In the genomic region with DNA sequence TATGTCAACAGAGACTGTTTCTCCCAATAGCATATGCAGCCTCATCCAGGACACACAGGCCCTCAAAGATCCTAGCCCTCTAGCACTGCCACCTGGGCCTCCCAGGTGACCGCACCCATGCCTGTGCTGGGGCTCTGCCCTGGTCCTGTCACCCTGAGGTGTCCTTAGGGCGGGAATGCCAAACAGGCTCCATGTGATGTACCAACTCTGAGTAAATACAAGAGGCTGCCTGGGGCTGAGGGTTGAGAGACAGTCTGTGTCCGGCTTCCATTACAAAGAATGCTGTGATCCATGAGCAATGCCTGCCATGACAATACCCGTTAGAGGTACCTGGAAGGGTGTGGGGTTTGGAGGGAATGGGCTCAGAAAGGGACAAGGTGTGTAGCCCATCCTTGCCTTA, we compare ENCODE assay signal across 17 cellular contexts.
A peak's percentile ranks its signal among the peaks of the same experiment; 100 is the strongest.
DNase-seq lines count a peak whose midpoint lies in the region; ATAC-seq, FAIRE-seq and TF ChIP-seq lines count a peak whose summit lies in the region.
"Had no signal": no experiment of that assay in that cellular context is flagged by ENCODE, and none has a peak within 500 bp of the region (broad histone marks: within the 10 kb centered on the region; RNA-seq: fewer than 3 reads in every experiment).

No MANE protein-coding gene starts in this region.

- no peak overlapping the region for H3K9ac ChIP-seq in H1 (replicated peaks in 1 of 4; ENCODE audit: extremely low read depth in 1 of 4, low read depth in 3 of 4, low read length in 3 of 4)
- H3K9ac ChIP-seq: BLaER1 treated with 17β-estradiol and CSF1 and Interleukin-3, amounts not matched to agents 10 nM and 100 nM had no signal

- H3K9me3 Mint-ChIP-seq in CD14-positive monocyte = peaks cover 0 to 1% (median 0%) of the 10 kb centered on the region in 7 donors
- H3K9me3 Mint-ChIP-seq: IgD-negative memory B cell had no signal

- no peak overlapping the region for H3K23ac ChIP-seq in H1 (ENCODE audit: insufficient read length)

- no peak for FAIRE-seq in H1 (lab: Jason Lieb, UNC)
- FAIRE-seq: RCC 7860 had no signal

- no peak overlapping the region for H3K4me3 ChIP-seq in H1 (ENCODE audit: extremely low read depth in 1 of 4, insufficient read depth in 2 of 4, low read depth in 3 of 4, low read length in 4 of 4)
- H3K4me3 ChIP-seq: BLaER1 treated with 17β-estradiol and CSF1 and Interleukin-3, amounts not matched to agents 10 nM and 100 nM had no signal

- H3K27ac Mint-ChIP-seq in CD14-positive monocyte = no peak overlapping the region
- H3K27ac Mint-ChIP-seq: IgD-negative memory B cell had no signal

- no peak overlapping the region for H3K56ac ChIP-seq in H1 (replicated peaks; ENCODE audit: insufficient read length, low read depth, low read length)

- H3K4me1 Mint-ChIP-seq in CD14-positive monocyte = peaks cover 28% of the 10 kb centered on the region

- no peak overlapping the region; the same call in 1 of the 2 replicates for H3K27ac ChIP-seq in 22Rv1
- H3K27ac ChIP-seq in H1 (ENCODE audit: low read depth, low read length) = no peak overlapping the region
- H3K27ac ChIP-seq: BLaER1 treated with 17β-estradiol and CSF1 and Interleukin-3, amounts not matched to agents 10 nM and 100 nM had no signal

- no peaks in the 10 kb centered on the region for H3K36me3 ChIP-seq in H1 (ENCODE audit: control insufficient read depth in 2 of 4, insufficient read depth in 4 of 4, low read length in 3 of 4)
- H3K36me3 ChIP-seq: BLaER1 treated with 17β-estradiol and CSF1 and Interleukin-3, amounts not matched to agents 10 nM and 100 nM had no signal

- H3K14ac ChIP-seq in H1 (ENCODE audit: insufficient read length) = no peak overlapping the region

- no peak overlapping the region for H2BK20ac ChIP-seq in H1 (ENCODE audit: low read length)

- no peaks in the 10 kb centered on the region for H3K79me2 ChIP-seq in H1 (ENCODE audit: control insufficient read depth in 1 of 2, insufficient read depth in 2 of 2, low read length in 2 of 2)

- H2BK15ac ChIP-seq in H1 (ENCODE audit: low read length) = no peak overlapping the region

- WGBS in H1 (ENCODE audit: extremely low coverage in 1 of 2, insufficient coverage in 1 of 2, insufficient read length in 1 of 2, insufficient replicate concordance in 2 of 2, low coverage in 1 of 2, low lambda C conversion rate in 2 of 2, missing lambda C conversion rate in 1 of 2), 2 experiments = 94% methylated on average over 4 of the region's 4 CpGs; no CpG with 5 or more reads in 1 of the 2 experiments

- no peak overlapping the region for H4K8ac ChIP-seq in H1 (ENCODE audit: extremely low read depth, insufficient read depth, low read length)

- no peak overlapping the region for H3K4ac ChIP-seq in H1 (replicated peaks; ENCODE audit: insufficient read length, low read depth, low read length)

- no peak for ATAC-seq in GM18870 (IDR thresholded peaks at IDR 0.05; ENCODE audit: unreplicated experiment)

- POLR2A ChIA-PET in H1 (lab: Charles Lee; ENCODE audit: partially characterized antibody) = no interaction called here

- 0 out of 2 replicates have a peak, but pooled peaks have one; percentile 5 for TF ChIP-seq CTCF in 22Rv1 (IDR thresholded peaks at IDR 0.05)
- no peak for TF ChIP-seq CTCF in H1 (IDR thresholded peaks at IDR 0.05; ENCODE audit: control extremely low read depth in 1 of 3, insufficient read depth in 1 of 3, low read depth in 1 of 3, low read length in 3 of 3)
- TF ChIP-seq CTCF in CD14-positive monocyte (IDR thresholded peaks at IDR 0.05) = no peak

- H2AK5ac ChIP-seq in H1 (ENCODE audit: low read depth, low read length) = no peak overlapping the region

- TF ChIP-seq EP300 in Ishikawa (IDR thresholded peaks at IDR 0.05; ENCODE audit: borderline replicate concordance) = no peak
- TF ChIP-seq EP300 in H1 (IDR thresholded peaks at IDR 0.05; ENCODE audit: borderline replicate concordance in 1 of 2, low read depth in 2 of 2, low read length in 2 of 2) = no peak

- no peak overlapping the region for H2BK12ac ChIP-seq in H1 (ENCODE audit: low read depth, low read length)

- TF ChIP-seq RAD21 in Ishikawa (IDR thresholded peaks at IDR 0.05; ENCODE audit: low read depth) (peak; percentile 13; the same call in 1 of the 2 replicates), H1 (IDR thresholded peaks at IDR 0.05 in 1 of 2, conservative IDR thresholded peaks at IDR 0.05 in 1 of 2; ENCODE audit: low read depth in 2 of 2, low read length in 2 of 2) (peak; percentile 14 to 36; a peak in 2 of 4 replicates)

- H3K79me1 ChIP-seq in H1 (ENCODE audit: low read depth, low read length) = no peaks in the 10 kb centered on the region

- H3K4me3 Mint-ChIP-seq in CD14-positive monocyte = no peak overlapping the region
- H3K4me3 Mint-ChIP-seq: IgD-negative memory B cell had no signal

- no peak overlapping the region for H4K5ac ChIP-seq in H1 (ENCODE audit: insufficient read length, low read depth, low read length)

- no peak overlapping the region for H2BK5ac ChIP-seq in H1 (ENCODE audit: low read depth, low read length)

- no peak overlapping the region for H2AFZ ChIP-seq in H1 (ENCODE audit: low read length)

- intact Hi-C loops in CD14-positive monocyte (cut with micrococcal nuclease) = no loop called here

- H3K36me3 Mint-ChIP-seq in CD14-positive monocyte = no peaks in the 10 kb centered on the region
- H3K36me3 Mint-ChIP-seq: IgD-negative memory B cell had no signal

- H2BK120ac ChIP-seq in H1 (replicated peaks; ENCODE audit: low read depth, low read length) = no peak overlapping the region

- no peaks in the 10 kb centered on the region for H3K9me3 ChIP-seq in H1 (ENCODE audit: insufficient read depth in 2 of 2, low read depth in 1 of 2, low read length in 1 of 2)
- H3K9me3 ChIP-seq: BLaER1 treated with 17β-estradiol and CSF1 and Interleukin-3, amounts not matched to agents 10 nM and 100 nM had no signal

- no peak overlapping the region for H3K4me2 ChIP-seq in H1 (ENCODE audit: insufficient read depth in 1 of 2, low read depth in 2 of 2, low read length in 2 of 2)

- DNase-seq in DMS153 (lab: John Stamatoyannopoulos, UW) = peak; percentile 10
- DNase-seq in DMS153 treated with DMSO at 0.1 percent for 48 hours (lab: John Stamatoyannopoulos, UW; ENCODE audit: unreplicated experiment) = no peak
- no peak for DNase-seq in H1 (ENCODE audit: low read depth in 1 of 2, low spot score in 2 of 2)
- DNase-seq in C1 segment of cervical spinal cord (lab: John Stamatoyannopoulos, UW) = no peak
- DNase-seq in CD14-positive monocyte (ENCODE audit: low spot score) = no peak
- DNase-seq: 8988T, HCEC 1CT, NCI-H1436, NCI-H2107, NCI-H345, SHP77 had no signal

- CTCF ChIA-PET in H1 (lab: Charles Lee; ENCODE audit: partially characterized antibody) = interaction anchor here (0.9 kb wide), 1 partner anchor 172 kb away, joined by 3 read pairs; no protein-coding TSS in a partner anchor

- H3K23me2 ChIP-seq in H1 (ENCODE audit: low read depth, low read length) = no peaks in the 10 kb centered on the region

- no peaks in the 10 kb centered on the region for H3K27me3 ChIP-seq in H1 (replicated peaks in 1 of 4; ENCODE audit: control insufficient read depth in 3 of 4, extremely low read depth in 1 of 4, insufficient read depth in 3 of 4, low read length in 3 of 4)
- H3K27me3 ChIP-seq: BLaER1 treated with 17β-estradiol and CSF1 and Interleukin-3, amounts not matched to agents 10 nM and 100 nM had no signal

- H3K27me3 Mint-ChIP-seq in CD14-positive monocyte (ENCODE audit: low read depth in 3 of 3) = peaks cover 0 to 3% (median 2%) of the 10 kb centered on the region in 3 donors
- H3K27me3 Mint-ChIP-seq: IgD-negative memory B cell had no signal

- H3K4me1 ChIP-seq in H1 (replicated peaks in 1 of 4; ENCODE audit: control insufficient read depth in 3 of 4, insufficient read depth in 4 of 4, low read length in 3 of 4) = no peaks in the 10 kb centered on the region

- H4K91ac ChIP-seq in H1 (replicated peaks; ENCODE audit: insufficient read length, low read length) = no peak overlapping the region

- no peaks in the 10 kb centered on the region for H4K20me1 ChIP-seq in H1 (replicated peaks in 1 of 2; ENCODE audit: control insufficient read depth in 1 of 2, insufficient read depth in 2 of 2, low read length in 2 of 2)
- H4K20me1 ChIP-seq: BLaER1 treated with 17β-estradiol and CSF1 and Interleukin-3, amounts not matched to agents 10 nM and 100 nM had no signal

- H3K18ac ChIP-seq in H1 (ENCODE audit: extremely low read depth, low read length) = no peak overlapping the region

- TF ChIP-seq POLR2A in H1 (IDR thresholded peaks at IDR 0.05; ENCODE audit: control extremely low read depth in 1 of 2, low read depth in 2 of 2, low read length in 2 of 2) = no peak

TF ChIP-seq in Ishikawa, 13 proteins besides CTCF, POLR2A, EP300 and RAD21 (continues in another document):
- TF ChIP-seq TAF1 (IDR thresholded peaks at IDR 0.05; ENCODE audit: low read depth) = no peak
- TF ChIP-seq, protein P1, sequence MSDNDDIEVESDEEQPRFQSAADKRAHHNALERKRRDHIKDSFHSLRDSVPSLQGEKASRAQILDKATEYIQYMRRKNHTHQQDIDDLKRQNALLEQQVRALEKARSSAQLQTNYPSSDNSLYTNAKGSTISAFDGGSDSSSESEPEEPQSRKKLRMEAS (IDR thresholded peaks at IDR 0.05) = no peak
- TF ChIP-seq YY1 (IDR thresholded peaks at IDR 0.05; ENCODE audit: low read depth) = no peak
- TF ChIP-seq ZBTB7A (IDR thresholded peaks at IDR 0.05; ENCODE audit: low read depth) = no peak
- TF ChIP-seq NFIC (IDR thresholded peaks at IDR 0.05) = no peak
- TF ChIP-seq EGR1 (IDR thresholded peaks at IDR 0.05) = no peak
- no peak for TF ChIP-seq CEBPB (IDR thresholded peaks at IDR 0.05)

TF ChIP-seq in H1, 55 proteins besides CTCF, POLR2A, EP300 and RAD21:
- TF ChIP-seq BRCA1 (IDR thresholded peaks at IDR 0.05; ENCODE audit: low read depth, low read length) (no peak), ZNF274 (IDR thresholded peaks at IDR 0.05; ENCODE audit: borderline replicate concordance, extremely low read depth, low read length) (no peak), NANOG (IDR thresholded peaks at IDR 0.05; ENCODE audit: insufficient read depth, low read depth, low read length, poor library complexity, severe bottlenecking) (no peak), KDM4A (IDR thresholded peaks at IDR 0.05; ENCODE audit: low read depth, low read length, severe bottlenecking) (no peak), SP2 (IDR thresholded peaks at IDR 0.05; ENCODE audit: low read length) (no peak)
